In the genomic region with DNA sequence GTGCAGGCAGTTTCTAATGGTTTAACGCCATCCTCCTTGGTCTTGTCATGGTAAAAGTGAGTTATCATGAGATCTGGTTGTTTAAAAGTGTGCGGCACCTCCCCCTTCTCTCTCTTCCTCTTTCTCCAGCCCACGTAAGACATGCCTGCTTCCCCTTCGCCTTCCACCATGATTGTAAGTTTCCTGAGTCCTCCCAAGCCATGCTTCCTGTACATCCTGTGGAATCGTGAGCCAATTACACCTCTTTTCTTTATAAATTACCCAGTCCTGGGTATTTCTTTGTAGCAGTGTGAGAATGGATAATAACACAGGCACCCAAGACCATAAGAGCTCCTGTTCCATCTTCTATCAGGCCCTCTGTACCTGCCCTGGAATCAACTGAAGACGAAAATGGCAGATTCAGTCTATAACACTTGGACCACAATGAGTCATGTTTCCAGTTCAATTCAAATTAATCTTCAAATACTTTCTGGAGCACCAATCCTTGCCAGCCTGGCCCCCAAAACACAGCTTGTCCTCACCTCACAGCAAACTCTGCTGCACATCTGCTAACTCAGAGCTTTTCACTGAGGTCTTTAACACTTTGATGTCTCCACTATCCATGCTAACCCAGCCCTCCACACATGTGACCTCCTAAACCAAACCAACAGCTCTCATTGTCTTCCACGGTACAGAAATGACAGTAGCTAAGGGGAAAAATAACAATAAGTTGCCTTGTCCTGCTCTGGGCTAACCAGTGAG, we compare ENCODE assay signal across 9 cellular contexts.
DNase-seq lines count a peak whose midpoint lies in the region; ATAC-seq and TF ChIP-seq lines count a peak whose summit lies in the region.
"Had no signal": no experiment of that assay in that cellular context is flagged by ENCODE, and none has a peak within 500 bp of the region (broad histone marks: within the 10 kb centered on the region; RNA-seq: fewer than 3 reads in every experiment).

No MANE protein-coding gene starts in this region.

- no peak overlapping the region for H3K4me3 ChIP-seq in naive thymus-derived CD4-positive, alpha-beta T cell (ENCODE audit: low read length)
- H3K4me3 ChIP-seq in SK-N-SH (ENCODE audit: low read depth in 2 of 2, low read length in 1 of 2) (no peak overlapping the region), tibial artery (no peak overlapping the region)
- H3K4me3 ChIP-seq: skin epidermis had no signal

- peak; percentile 56 to 73 for ATAC-seq in activated CD4-positive, CD25-positive, alpha-beta regulatory T cell treated with anti-CD3 and anti-CD28 coated beads, Interleukin-2, amount 50 U/mL, for 24 hours
- peak; percentile 80 for ATAC-seq in GM21723 (IDR thresholded peaks at IDR 0.05; ENCODE audit: unreplicated experiment)
- ATAC-seq in naive thymus-derived CD4-positive, alpha-beta T cell = peak; percentile 45

- H2AFZ ChIP-seq in SK-N-SH (ENCODE audit: low read depth) = no peak overlapping the region

- H3K9me3 Mint-ChIP-seq in naive thymus-derived CD4-positive, alpha-beta T cell = peaks cover 0 to 5% (median 0%) of the 10 kb centered on the region in 11 donors

- H3K4me1 ChIP-seq in naive thymus-derived CD4-positive, alpha-beta T cell (ENCODE audit: control insufficient read depth in 2 of 2, insufficient read depth in 2 of 2, low read length in 2 of 2) = no peaks in the 10 kb centered on the region
- peaks cover 0 to 4% of the 10 kb centered on the region in 2 experiments; a peak in 1 of 4 replicates for H3K4me1 ChIP-seq in SK-N-SH (ENCODE audit: control insufficient read depth in 1 of 2, insufficient read depth in 2 of 2, low read depth in 1 of 2, low read length in 1 of 2)
- no peaks in the 10 kb centered on the region for H3K4me1 ChIP-seq in tibial artery

- H3K27me3 Mint-ChIP-seq in naive thymus-derived CD4-positive, alpha-beta T cell = no peaks in the 10 kb centered on the region

- H3F3A ChIP-seq in SK-N-SH (replicated peaks; ENCODE audit: insufficient read depth) = no peaks in the 10 kb centered on the region

- H3K9me2 ChIP-seq in SK-N-SH = no peaks in the 10 kb centered on the region

- peak overlapping the region in 2 of 10 donors; percentile 10 to 33 for H3K4me3 Mint-ChIP-seq in naive thymus-derived CD4-positive, alpha-beta T cell

- no peak overlapping the region for H3K4me2 ChIP-seq in SK-N-SH

- no peak for TF ChIP-seq CTCF in SK-N-SH (IDR thresholded peaks at IDR 0.05)
- TF ChIP-seq CTCF in tibial artery (IDR thresholded peaks at IDR 0.05) = no peak

- TF ChIP-seq RAD21 in SK-N-SH (IDR thresholded peaks at IDR 0.05; ENCODE audit: low read length) = no peak

- POLR2A ChIA-PET in naive thymus-derived CD4-positive, alpha-beta T cell (lab: Charles Lee) = no interaction called here
- POLR2A ChIA-PET in SK-N-SH (lab: Yijun Ruan, JAX) = no interaction called here

- no peaks in the 10 kb centered on the region for H3K9me3 ChIP-seq in naive thymus-derived CD4-positive, alpha-beta T cell (ENCODE audit: control insufficient read depth in 2 of 3, low read length in 3 of 3)
- H3K9me3 ChIP-seq in SK-N-SH (no peaks in the 10 kb centered on the region), tibial artery (no peaks in the 10 kb centered on the region)

- H3K27ac Mint-ChIP-seq in naive thymus-derived CD4-positive, alpha-beta T cell = peak overlapping the region in 4 of 9 donors; percentile 20 to 73 (median 46)

- WGBS in SK-N-SH (ENCODE audit: low lambda C conversion rate) = 48% methylated on average over 7 of the region's 7 CpGs

- no peak overlapping the region for H3K27ac ChIP-seq in naive thymus-derived CD4-positive, alpha-beta T cell (ENCODE audit: low read depth, low read length)
- H3K27ac ChIP-seq in SK-N-SH (ENCODE audit: low read depth in 2 of 2, low read length in 1 of 2) (no peak overlapping the region), tibial artery (no peak overlapping the region)

- CTCF ChIA-PET in naive thymus-derived CD4-positive, alpha-beta T cell (lab: Charles Lee) = no interaction called here
- CTCF ChIA-PET in SK-N-SH (lab: Yijun Ruan, JAX) = no interaction called here

- no peaks in the 10 kb centered on the region for H3K79me2 ChIP-seq in SK-N-SH (ENCODE audit: insufficient read depth)

- H3K36me3 Mint-ChIP-seq in naive thymus-derived CD4-positive, alpha-beta T cell = peaks cover 13 to 70% (median 36%) of the 10 kb centered on the region in 5 donors

- H3K9ac ChIP-seq in SK-N-SH = no peak overlapping the region

- intact Hi-C loops in naive thymus-derived CD4-positive, alpha-beta T cell (cut with micrococcal nuclease) = loop anchor here in 1 of 2 donors (2.0 kb wide), 1 partner anchor 17 kb away; no protein-coding TSS in a partner anchor
- intact Hi-C loops in tibial artery (cut with DNase I; ENCODE audit: low total_unique reads) = no loop called here

- H3K4me1 Mint-ChIP-seq in naive thymus-derived CD4-positive, alpha-beta T cell = peaks cover 32 to 89% (median 76%) of the 10 kb centered on the region in 7 donors

- TF ChIP-seq EP300 in SK-N-SH (IDR thresholded peaks at IDR 0.05; ENCODE audit: borderline replicate concordance in 1 of 2, low read depth in 1 of 2, low read length in 1 of 2) = no peak

- H4K20me1 ChIP-seq in SK-N-SH (ENCODE audit: insufficient read depth) = no peaks in the 10 kb centered on the region

- no peaks in the 10 kb centered on the region for H3K27me3 ChIP-seq in naive thymus-derived CD4-positive, alpha-beta T cell (ENCODE audit: control insufficient read depth in 2 of 2, insufficient read depth in 2 of 2, low read length in 2 of 2)
- H3K27me3 ChIP-seq in SK-N-SH (ENCODE audit: insufficient read depth) (no peaks in the 10 kb centered on the region), tibial artery (no peaks in the 10 kb centered on the region)

- peaks cover 0 to 6% (median 4%) of the 10 kb centered on the region in 3 experiments for H3K36me3 ChIP-seq in naive thymus-derived CD4-positive, alpha-beta T cell (ENCODE audit: control insufficient read depth in 2 of 3, insufficient read depth in 3 of 3, low read length in 3 of 3)
- H3K36me3 ChIP-seq in SK-N-SH (replicated peaks in 1 of 2; ENCODE audit: control insufficient read depth in 1 of 2, insufficient read depth in 2 of 2, low read length in 1 of 2) (no peaks in the 10 kb centered on the region), tibial artery (no peaks in the 10 kb centered on the region)

- no peak for DNase-seq in activated CD4-positive, CD25-positive, alpha-beta regulatory T cell (lab: John Stamatoyannopoulos, UW)
- peak; percentile 92 to 94 for DNase-seq in Kasumi-1 (lab: John Stamatoyannopoulos, UW)
- DNase-seq in naive thymus-derived CD4-positive, alpha-beta T cell = no peak
- no peak for DNase-seq in AML-193 (lab: John Stamatoyannopoulos, UW)
- no peak for DNase-seq in SK-N-SH
- no peak for DNase-seq in tibial artery

TF ChIP-seq in SK-N-SH, 30 proteins besides CTCF, POLR2A, EP300 and RAD21:
- TF ChIP-seq, protein P1, sequence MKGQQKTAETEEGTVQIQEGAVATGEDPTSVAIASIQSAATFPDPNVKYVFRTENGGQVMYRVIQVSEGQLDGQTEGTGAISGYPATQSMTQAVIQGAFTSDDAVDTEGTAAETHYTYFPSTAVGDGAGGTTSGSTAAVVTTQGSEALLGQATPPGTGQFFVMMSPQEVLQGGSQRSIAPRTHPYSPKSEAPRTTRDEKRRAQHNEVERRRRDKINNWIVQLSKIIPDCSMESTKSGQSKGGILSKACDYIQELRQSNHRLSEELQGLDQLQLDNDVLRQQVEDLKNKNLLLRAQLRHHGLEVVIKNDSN (IDR thresholded peaks at IDR 0.05; ENCODE audit: borderline replicate concordance, low read depth) = no peak
- TF ChIP-seq GATA2 (CRISPR knock-in tag; IDR thresholded peaks at IDR 0.05) (no peak), SIN3A (IDR thresholded peaks at IDR 0.05; ENCODE audit: borderline replicate concordance, low read depth, low read length) (no peak), FOXM1 (IDR thresholded peaks at IDR 0.05; ENCODE audit: low read depth) (no peak), FOSL2 (IDR thresholded peaks at IDR 0.05; ENCODE audit: borderline replicate concordance, low read depth) (no peak), PBX3 (IDR thresholded peaks at IDR 0.05) (no peak), YY1 (IDR thresholded peaks at IDR 0.05; ENCODE audit: low read depth) (no peak), GABPA (IDR thresholded peaks at IDR 0.05; ENCODE audit: low read depth) (no peak), NRF1 (IDR thresholded peaks at IDR 0.05; ENCODE audit: low read depth, low read length) (no peak)

Comparison
In these comparisons a context has a peak if more than half of its experiments do, and no peak if none do; other contexts are left out.
1. DNase-seq: peak in Kasumi-1 (2 of 2); none in activated CD4-positive, CD25-positive, alpha-beta regulatory T cell (0 of 4), naive thymus-derived CD4-positive, alpha-beta T cell (0 of 9), AML-193 (0 of 2), SK-N-SH (single experiment) and tibial artery (0 of 2).
2. Peak in every context shown above with its lines, with median percentiles within 50 percentile points of each other: ATAC-seq.